8 cellular contexts compared by ENCODE assay signal in genomic region chr6:150395388-150396009, GRCh38. TPM values are rescaled to one million over a fixed set of nuclear protein-coding genes. Genes with fewer than 3 reads are reported as not detected.
DNase-seq lines count a peak whose midpoint lies in the region; ATAC-seq and TF ChIP-seq lines count a peak whose summit lies in the region.

No MANE protein-coding gene starts in this region.

- peak; percentile 16 for DNase-seq in NK-92 treated with Interleukin-12 subunit alpha and Interleukin-12 subunit beta, amount 100 ng/mL, for 24 hours (lab: John Stamatoyannopoulos, UW)
- DNase-seq in NK-92 (lab: John Stamatoyannopoulos, UW; ENCODE audit: unreplicated experiment): no peak
- peak; percentile 33 for DNase-seq in NCI-H524 treated with DMSO at 0.1 percent for 48 hours (lab: John Stamatoyannopoulos, UW)
- DNase-seq in activated T-helper 2 cell treated with anti-CD3 and anti-CD28 coated beads, Interferon-gamma antibody, Interleukin-2, Interleukin-4, amounts not matched to agents 10 μg/mL and 5 μg/mL and 100 μg/mL, durations not matched to agents 14 hours and 24 hours and 36 hours (ENCODE audit: low spot score): peak; percentile 20
- DNase-seq in head of caudate nucleus: peak; percentile 17 to 85 (median 64)
- DNase-seq in progenitor cell of endocrine pancreas (ENCODE audit: low spot score, unreplicated experiment): peak; percentile 37

- H3K9me3 Mint-ChIP-seq in activated T-helper 2 cell treated with anti-CD3 and anti-CD28 coated beads, Interferon-gamma antibody, Interleukin-2, Interleukin-4, amounts not matched to agents 10 μg/mL and 5 μg/mL and 100 μg/mL, durations not matched to agents 14 hours and 24 hours and 36 hours: no peaks in the 10 kb centered on the region
- H3K9me3 Mint-ChIP-seq in progenitor cell of endocrine pancreas (ENCODE audit: low read depth): no peaks in the 10 kb centered on the region

- no peaks in the 10 kb centered on the region for H3K4me1 Mint-ChIP-seq in activated T-helper 2 cell treated with anti-CD3 and anti-CD28 coated beads, Interferon-gamma antibody, Interleukin-2, Interleukin-4, amounts not matched to agents 10 μg/mL and 5 μg/mL and 100 μg/mL, durations not matched to agents 14 hours and 24 hours and 36 hours (ENCODE audit: low read depth)
- peaks cover 7% of the 10 kb centered on the region for H3K4me1 Mint-ChIP-seq in progenitor cell of endocrine pancreas (ENCODE audit: low read depth)

- peak; percentile 62 for ATAC-seq in HG02798 (IDR thresholded peaks at IDR 0.05; ENCODE audit: poor library complexity, unreplicated experiment)
- ATAC-seq in GM21717 (IDR thresholded peaks at IDR 0.05; ENCODE audit: unreplicated experiment): no peak

- TF ChIP-seq CTCF in progenitor cell of endocrine pancreas (IDR thresholded peaks at IDR 0.05; ENCODE audit: unreplicated experiment): peak; percentile 77

- intact Hi-C loops in activated T-helper 2 cell treated with anti-CD3 and anti-CD28 coated beads, Interferon-gamma antibody, Interleukin-2, Interleukin-4, amounts not matched to agents 10 μg/mL and 5 μg/mL and 100 μg/mL, durations not matched to agents 14 hours and 24 hours and 36 hours (cut with micrococcal nuclease): loop anchor here (1.0 kb wide), 1 partner anchor 315 kb away; no protein-coding TSS in a partner anchor
- intact Hi-C loops in head of caudate nucleus (cut with DNase I): loop anchor here (10.0 kb wide), 1 partner anchor 311 kb away; no protein-coding TSS in a partner anchor

- H3K4me3 Mint-ChIP-seq in activated T-helper 2 cell treated with anti-CD3 and anti-CD28 coated beads, Interferon-gamma antibody, Interleukin-2, Interleukin-4, amounts not matched to agents 10 μg/mL and 5 μg/mL and 100 μg/mL, durations not matched to agents 14 hours and 24 hours and 36 hours (ENCODE audit: low read depth): no peak overlapping the region
- H3K4me3 Mint-ChIP-seq in progenitor cell of endocrine pancreas (ENCODE audit: low read depth): no peak overlapping the region

- no peaks in the 10 kb centered on the region for H3K36me3 Mint-ChIP-seq in activated T-helper 2 cell treated with anti-CD3 and anti-CD28 coated beads, Interferon-gamma antibody, Interleukin-2, Interleukin-4, amounts not matched to agents 10 μg/mL and 5 μg/mL and 100 μg/mL, durations not matched to agents 14 hours and 24 hours and 36 hours (ENCODE audit: low read depth)
- H3K36me3 Mint-ChIP-seq in progenitor cell of endocrine pancreas (ENCODE audit: insufficient read depth): no peaks in the 10 kb centered on the region

- H3K27ac Mint-ChIP-seq in activated T-helper 2 cell treated with anti-CD3 and anti-CD28 coated beads, Interferon-gamma antibody, Interleukin-2, Interleukin-4, amounts not matched to agents 10 μg/mL and 5 μg/mL and 100 μg/mL, durations not matched to agents 14 hours and 24 hours and 36 hours: no peak overlapping the region
- H3K27ac Mint-ChIP-seq in progenitor cell of endocrine pancreas: no peak overlapping the region

- H3K27me3 Mint-ChIP-seq in activated T-helper 2 cell treated with anti-CD3 and anti-CD28 coated beads, Interferon-gamma antibody, Interleukin-2, Interleukin-4, amounts not matched to agents 10 μg/mL and 5 μg/mL and 100 μg/mL, durations not matched to agents 14 hours and 24 hours and 36 hours (ENCODE audit: low read depth): peaks cover 31% of the 10 kb centered on the region
- peaks cover 32% of the 10 kb centered on the region for H3K27me3 Mint-ChIP-seq in progenitor cell of endocrine pancreas

RNA-seq across cellular contexts. Expression of gene IYD, which starts 26.7 kb away (rescaled TPM):
- total RNA-seq in activated T-helper 2 cell treated with anti-CD3 and anti-CD28 coated beads, Interferon-gamma antibody, Interleukin-2, Interleukin-4, amounts not matched to agents 10 μg/mL and 5 μg/mL and 100 μg/mL, durations not matched to agents 14 hours and 24 hours and 36 hours: not detected in 2 replicates
- total RNA-seq in progenitor cell of endocrine pancreas: 0.22 and 0.38 TPM in 2 replicates
